ENCODE assay signal across 34 cellular contexts in the genomic region with DNA sequence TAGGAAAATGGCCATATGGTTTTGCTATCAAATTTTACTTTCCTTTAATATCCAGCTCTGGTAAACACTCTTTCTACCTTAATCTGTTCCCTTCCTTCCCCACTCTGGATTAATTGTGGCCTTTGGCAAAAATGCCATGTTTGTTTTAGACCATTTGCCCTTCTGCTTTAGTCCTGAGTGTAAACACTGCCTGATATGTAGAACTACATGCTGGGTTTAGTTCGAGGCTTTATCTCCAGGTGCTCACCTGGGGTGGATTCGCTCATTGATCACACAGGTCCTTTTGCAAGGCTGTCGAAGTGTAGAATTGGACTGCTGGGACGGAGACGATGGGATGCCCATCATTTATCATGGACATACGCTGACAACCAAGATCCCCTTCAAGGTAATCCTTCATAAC.
"Had no signal": no experiment of that assay in that cellular context is flagged by ENCODE, and none has a peak within 500 bp of the region (broad histone marks: within the 10 kb centered on the region; RNA-seq: fewer than 3 reads in every experiment).

No MANE protein-coding gene starts in this region.

- H3K4me1 Mint-ChIP-seq: activated CD4-positive, alpha-beta T cell treated with anti-CD3 and anti-CD28 coated beads for 36 hours; activated CD4-positive, alpha-beta T cell treated with anti-CD3 and anti-CD28 coated beads, Interleukin-2, amount 10 ng/mL, durations not matched to agents 24 days and 14 days; activated CD8-positive, alpha-beta memory T cell treated with anti-CD3 and anti-CD28 coated beads, Interleukin-2, amount 10 ng/mL, durations not matched to agents 7 days and 5 days; activated naive CD4-positive, alpha-beta T cell treated with anti-CD3 and anti-CD28 coated beads, Interleukin-2, amount 50 U/mL, for 24 hours; activated naive CD8-positive, alpha-beta T cell treated with anti-CD3 and anti-CD28 coated beads for 36 hours; activated naive CD8-positive, alpha-beta T cell treated with anti-CD3 and anti-CD28 coated beads, Interleukin-2, amount 50 U/mL, for 24 hours; brain; central memory CD8-positive, alpha-beta T cell had no signal

- H3K27me3 Mint-ChIP-seq: brain had no signal

- H3K9me3 Mint-ChIP-seq: activated naive CD4-positive, alpha-beta T cell treated with anti-CD3 and anti-CD28 coated beads, Interleukin-2, amount 50 U/mL, for 24 hours; central memory CD8-positive, alpha-beta T cell had no signal

- H3K36me3 ChIP-seq: adrenal gland, breast epithelium, gastrocnemius medialis had no signal

- H3K4me3 ChIP-seq: adrenal gland, breast epithelium, coronary artery, dorsolateral prefrontal cortex, esophagus muscularis mucosa, gastrocnemius medialis, heart left ventricle had no signal

- H3K9me3 ChIP-seq: adrenal gland, breast epithelium, esophagus muscularis mucosa, gastrocnemius medialis had no signal

- H3K27ac Mint-ChIP-seq: activated CD4-positive, alpha-beta memory T cell treated with anti-CD3 and anti-CD28 coated beads for 36 hours; activated CD4-positive, alpha-beta T cell treated with anti-CD3 and anti-CD28 coated beads for 36 hours; activated CD4-positive, alpha-beta T cell treated with anti-CD3 and anti-CD28 coated beads, Interleukin-2, amount 10 ng/mL, durations not matched to agents 24 days and 14 days; activated CD8-positive, alpha-beta memory T cell treated with anti-CD3 and anti-CD28 coated beads, Interleukin-2, amount 10 ng/mL, durations not matched to agents 7 days and 5 days; activated CD8-positive, alpha-beta T cell treated with anti-CD3 and anti-CD28 coated beads, Interleukin-2, amount 10 ng/mL, durations not matched to agents 7 days and 5 days; activated naive CD4-positive, alpha-beta T cell treated with anti-CD3 and anti-CD28 coated beads for 36 hours; activated naive CD4-positive, alpha-beta T cell treated with anti-CD3 and anti-CD28 coated beads, Interleukin-2, amount 50 U/mL, for 24 hours; activated naive CD8-positive, alpha-beta T cell treated with anti-CD3 and anti-CD28 coated beads for 36 hours; activated naive CD8-positive, alpha-beta T cell treated with anti-CD3 and anti-CD28 coated beads, Interleukin-2, amount 50 U/mL, for 24 hours; activated T-helper 1 cell treated with anti-CD3 and anti-CD28 coated beads, Interleukin-12 subunit alpha, Interleukin-12 subunit beta, Interleukin-2, Interleukin-4 antibody, amounts not matched to agents 30 ng/mL and 10 ng/mL and 1 ng/mL, durations not matched to agents 14 hours and 24 hours and 36 hours; activated T-helper 2 cell treated with anti-CD3 and anti-CD28 coated beads, Interferon-gamma antibody, Interleukin-2, Interleukin-4, amounts not matched to agents 10 μg/mL and 5 μg/mL and 100 μg/mL, durations not matched to agents 14 hours and 24 hours and 36 hours; brain; dendritic cell treated with granulocyte-macrophage colony-stimulating factor and Interleukin-4, amounts not matched to agents 40 ng/mL and 50 ng/mL, for 4 days had no signal

- H3K4me1 ChIP-seq: adrenal gland, breast epithelium, foreskin keratinocyte had no signal

- DNase-seq: activated CD4-positive, alpha-beta memory T cell treated with anti-CD3 and anti-CD28 coated beads for 36 hours; activated CD4-positive, alpha-beta T cell treated with anti-CD3 and anti-CD28 coated beads for 36 hours; activated CD4-positive, alpha-beta T cell treated with anti-CD3 and anti-CD28 coated beads, Interleukin-2, amount 10 ng/mL, durations not matched to agents 24 days and 14 days; activated CD4-positive, CD25-positive, alpha-beta regulatory T cell; activated CD4-positive, CD25-positive, alpha-beta regulatory T cell treated with anti-CD3 and anti-CD28 coated beads, Interleukin-2, amount 50 U/mL, for 72 hours; activated CD8-positive, alpha-beta memory T cell treated with anti-CD3 and anti-CD28 coated beads, Interleukin-2, amount 10 ng/mL, durations not matched to agents 7 days and 5 days; activated CD8-positive, alpha-beta memory T cell treated with anti-CD3 and anti-CD28 coated beads, Interleukin-2, amount 50 U/mL, for 4 hours; activated CD8-positive, alpha-beta T cell treated with anti-CD3 and anti-CD28 coated beads, Interleukin-2, amount 10 ng/mL, durations not matched to agents 7 days and 5 days; activated effector memory CD4-positive, alpha-beta T cell treated with anti-CD3 and anti-CD28 coated beads, Interleukin-2, amount 50 U/mL, for 16 hours; activated naive CD4-positive, alpha-beta T cell treated with anti-CD3 and anti-CD28 coated beads for 36 hours; activated naive CD8-positive, alpha-beta T cell treated with anti-CD3 and anti-CD28 coated beads for 36 hours; activated naive CD8-positive, alpha-beta T cell treated with anti-CD3 and anti-CD28 coated beads, Interleukin-2, amount 50 U/mL, for 24 hours; activated T-cell treated with anti-CD3 and anti-CD28 coated beads, Interleukin-2, amount 50 U/mL, for 1 hour; activated T-cell treated with anti-CD3 and anti-CD28 coated beads, Interleukin-2, amount 50 U/mL, for 48 hours; adrenal gland; amygdala; aorta; dorsolateral prefrontal cortex; effector memory CD4-positive, alpha-beta T cell; erythroblast; foreskin keratinocyte; gastrocnemius medialis; glutamatergic neuron; heart left ventricle; T-helper 2 cell had no signal

- H3K27ac ChIP-seq: adrenal gland, breast epithelium, coronary artery, dorsolateral prefrontal cortex, esophagus muscularis mucosa, foreskin keratinocyte, gastrocnemius medialis, heart left ventricle had no signal

- H3K4me3 Mint-ChIP-seq: activated CD4-positive, alpha-beta memory T cell treated with anti-CD3 and anti-CD28 coated beads for 36 hours; activated CD4-positive, alpha-beta T cell treated with anti-CD3 and anti-CD28 coated beads for 36 hours; activated CD4-positive, alpha-beta T cell treated with anti-CD3 and anti-CD28 coated beads, Interleukin-2, amount 10 ng/mL, durations not matched to agents 24 days and 14 days; activated CD8-positive, alpha-beta memory T cell treated with anti-CD3 and anti-CD28 coated beads, Interleukin-2, amount 10 ng/mL, durations not matched to agents 7 days and 5 days; activated CD8-positive, alpha-beta T cell treated with anti-CD3 and anti-CD28 coated beads, Interleukin-2, amount 10 ng/mL, durations not matched to agents 7 days and 5 days; activated naive CD4-positive, alpha-beta T cell treated with anti-CD3 and anti-CD28 coated beads for 36 hours; activated naive CD4-positive, alpha-beta T cell treated with anti-CD3 and anti-CD28 coated beads, Interleukin-2, amount 50 U/mL, for 24 hours; activated naive CD8-positive, alpha-beta T cell treated with anti-CD3 and anti-CD28 coated beads for 36 hours; activated naive CD8-positive, alpha-beta T cell treated with anti-CD3 and anti-CD28 coated beads, Interleukin-2, amount 50 U/mL, for 24 hours; activated T-helper 1 cell treated with anti-CD3 and anti-CD28 coated beads, Interleukin-12 subunit alpha, Interleukin-12 subunit beta, Interleukin-2, Interleukin-4 antibody, amounts not matched to agents 30 ng/mL and 10 ng/mL and 1 ng/mL, durations not matched to agents 14 hours and 24 hours and 36 hours; brain; central memory CD8-positive, alpha-beta T cell; dendritic cell treated with granulocyte-macrophage colony-stimulating factor and Interleukin-4, amounts not matched to agents 40 ng/mL and 50 ng/mL, for 4 days had no signal

- ATAC-seq: activated CD4-positive, alpha-beta T cell treated with anti-CD3 and anti-CD28 coated beads for 36 hours; activated CD8-positive, alpha-beta memory T cell treated with anti-CD3 and anti-CD28 coated beads, Interleukin-2, amount 10 ng/mL, durations not matched to agents 7 days and 5 days; activated CD8-positive, alpha-beta T cell treated with anti-CD3 and anti-CD28 coated beads, Interleukin-2, amount 10 ng/mL, durations not matched to agents 7 days and 5 days; activated naive CD8-positive, alpha-beta T cell treated with anti-CD3 and anti-CD28 coated beads, Interleukin-2, amount 50 U/mL, for 24 hours; foreskin keratinocyte; gastrocnemius medialis; heart left ventricle had no signal

- H3K36me3 Mint-ChIP-seq: activated CD4-positive, alpha-beta memory T cell treated with anti-CD3 and anti-CD28 coated beads for 36 hours; activated CD8-positive, alpha-beta memory T cell treated with anti-CD3 and anti-CD28 coated beads, Interleukin-2, amount 10 ng/mL, durations not matched to agents 7 days and 5 days; activated naive CD4-positive, alpha-beta T cell treated with anti-CD3 and anti-CD28 coated beads, Interleukin-2, amount 50 U/mL, for 24 hours; activated naive CD8-positive, alpha-beta T cell treated with anti-CD3 and anti-CD28 coated beads for 36 hours had no signal

- H3K27me3 ChIP-seq: adrenal gland, breast epithelium, dorsolateral prefrontal cortex, esophagus muscularis mucosa, gastrocnemius medialis, heart left ventricle had no signal
